In genomic region chr22:42277988-42278776, GRCh38 we compare ENCODE assay signal across 9 cellular contexts. TPM values are rescaled to one million over a fixed set of nuclear protein-coding genes. Genes with fewer than 3 reads are reported as not detected.
DNase-seq lines count a peak whose midpoint lies in the region; ATAC-seq, FAIRE-seq and TF ChIP-seq lines count a peak whose summit lies in the region.
"Had no signal": no experiment of that assay in that cellular context is flagged by ENCODE, and none has a peak within 500 bp of the region (broad histone marks: within the 10 kb centered on the region; RNA-seq: fewer than 3 reads in every experiment).

No MANE protein-coding gene starts in this region.

- no peak overlapping the region for H3K27ac Mint-ChIP-seq in CD4-positive, alpha-beta T cell

- peaks cover 7% of the 10 kb centered on the region for H3K4me1 ChIP-seq in OCI-LY7 (ENCODE audit: insufficient read depth, low read length, poor library complexity, severe bottlenecking)
- peaks cover 0 to 4% of the 10 kb centered on the region in 2 donors for H3K4me1 ChIP-seq in kidney (ENCODE audit: control insufficient read depth in 1 of 2, insufficient read depth in 1 of 2, low read depth in 1 of 2, low read length in 2 of 2)

- H3K27me3 ChIP-seq in CD4-positive, alpha-beta T cell (ENCODE audit: control insufficient read depth, insufficient read depth, low read length): no peaks in the 10 kb centered on the region

- ATAC-seq in CD4-positive, alpha-beta T cell (ENCODE audit: poor library complexity): no peak
- ATAC-seq in HG02981 (IDR thresholded peaks at IDR 0.05; ENCODE audit: unreplicated experiment): no peak
- no peak for ATAC-seq in HG02885 (IDR thresholded peaks at IDR 0.05; ENCODE audit: poor library complexity, unreplicated experiment)

- no peaks in the 10 kb centered on the region for H3K9me3 ChIP-seq in CD4-positive, alpha-beta T cell (ENCODE audit: control insufficient read depth, low read length)
- H3K9me3 ChIP-seq in OCI-LY7 (ENCODE audit: low read length): no peaks in the 10 kb centered on the region
- no peaks in the 10 kb centered on the region for H3K9me3 ChIP-seq in kidney (ENCODE audit: control insufficient read depth in 1 of 2, low read length in 2 of 2)

- no peak overlapping the region for H3K9ac ChIP-seq in kidney (ENCODE audit: low read length in 2 of 2)

- in situ Hi-C loops in GM13977 (cut with MboI; ENCODE audit: low pct_unique_long_range_greater_than_20kb, low sequenced_read_pairs, unreplicated experiment): no loop called here

- no TSS peak for BruUV-seq in OCI-LY7 (replicated peaks; lab: Mats Ljungman, UMichigan)

- peak; percentile 24 for TF ChIP-seq CTCF in CD4-positive, alpha-beta T cell (IDR thresholded peaks at IDR 0.05)
- TF ChIP-seq CTCF in GM13977 (IDR thresholded peaks at IDR 0.05; ENCODE audit: extremely low read depth, insufficient read depth, missing control alignments) (peak; percentile 28), OCI-LY7 (conservative IDR thresholded peaks at IDR 0.05; ENCODE audit: low read length) (peak; percentile 52), kidney (IDR thresholded peaks at IDR 0.05; ENCODE audit: borderline replicate concordance, extremely low read depth, insufficient read depth) (no peak)

- no peak overlapping the region for H3K4me3 Mint-ChIP-seq in CD4-positive, alpha-beta T cell

- peaks cover 4% of the 10 kb centered on the region for H3K4me1 Mint-ChIP-seq in CD4-positive, alpha-beta T cell (ENCODE audit: low read depth)

- H2AFZ ChIP-seq in OCI-LY7 (ENCODE audit: low read length): no peak overlapping the region

- DNase-seq in CD4-positive, alpha-beta T cell: no peak
- DNase-seq in GM13977 (ENCODE audit: low spot score): peak; percentile 51
- DNase-seq in OCI-LY7 (ENCODE audit: low spot score): no peak
- peak; percentile 81 for DNase-seq in kidney
- DNase-seq in SIG-M5 treated with dmso at 0.1 percent for 504 hours (lab: John Stamatoyannopoulos, UW; ENCODE audit: unreplicated experiment): no peak
- no peak for DNase-seq in SW 1271 (lab: John Stamatoyannopoulos, UW)
- DNase-seq: stimulated activated CD4-positive, alpha-beta T cell treated with anti-CD3 and anti-CD28 coated beads, Interleukin-2, amount 100 ng/mL, for 48 hours had no signal

- no peak for FAIRE-seq in kidney (lab: Jason Lieb, UNC)

- H3K9me3 Mint-ChIP-seq in CD4-positive, alpha-beta T cell: no peaks in the 10 kb centered on the region

- CTCF ChIA-PET in CD4-positive, alpha-beta T cell (lab: Charles Lee): interaction anchor here (0.6 to 1.4 kb wide), 2 partner anchors 160 to 485 kb away, joined by 3 read pairs; no protein-coding TSS in a partner anchor
- CTCF ChIA-PET in OCI-LY7 (lab: Charles Lee; ENCODE audit: unreplicated experiment): no interaction called here

- no peaks in the 10 kb centered on the region for H3K79me2 ChIP-seq in OCI-LY7 (ENCODE audit: insufficient read depth, low read depth, low read length)

- H3K27me3 Mint-ChIP-seq in CD4-positive, alpha-beta T cell: no peaks in the 10 kb centered on the region

- H3K36me3 ChIP-seq in OCI-LY7 (ENCODE audit: insufficient read depth, low read length) (no peaks in the 10 kb centered on the region), kidney (ENCODE audit: control insufficient read depth in 1 of 2, insufficient read depth in 2 of 2, low read length in 2 of 2) (no peaks in the 10 kb centered on the region)

- H3K27ac ChIP-seq in CD4-positive, alpha-beta T cell (ENCODE audit: low read depth, low read length): no peak overlapping the region
- H3K27ac ChIP-seq in OCI-LY7 (ENCODE audit: low read depth, low read length, poor library complexity, severe bottlenecking) (no peak overlapping the region), kidney (ENCODE audit: low read depth in 2 of 2, low read length in 2 of 2) (no peak overlapping the region)

- H3K4me2 ChIP-seq in OCI-LY7 (ENCODE audit: low read length): no peak overlapping the region

- H3K36me3 Mint-ChIP-seq in CD4-positive, alpha-beta T cell (ENCODE audit: low read depth): no peaks in the 10 kb centered on the region

- intact Hi-C loops in CD4-positive, alpha-beta T cell (cut with DNase I, micrococcal nuclease): loop anchor here (1.0 to 5.0 kb wide), 2 partner anchors 159 kb away; no protein-coding TSS in a partner anchor
- intact Hi-C loops in OCI-LY7 (cut with micrococcal nuclease; ENCODE audit: unreplicated experiment) (no loop called here), kidney (cut with DNase I) (no loop called here)

- POLR2A ChIA-PET in CD4-positive, alpha-beta T cell (lab: Charles Lee): interaction anchor here (0.8 to 1.1 kb wide), 3 partner anchors 158 to 688 kb away, joined by 3 to 5 read pairs (median 3); partner anchors contain the start of gene PMM1
- POLR2A ChIA-PET in OCI-LY7 (lab: Charles Lee): no interaction called here

- H4K20me1 ChIP-seq in OCI-LY7 (ENCODE audit: insufficient read depth, low read length): no peaks in the 10 kb centered on the region

- H3K4me3 ChIP-seq in OCI-LY7 (ENCODE audit: low read depth, low read length, poor library complexity, severe bottlenecking) (no peak overlapping the region), kidney (ENCODE audit: low read length in 2 of 2) (no peak overlapping the region)

- no peaks in the 10 kb centered on the region for H3K9me2 ChIP-seq in OCI-LY7 (ENCODE audit: insufficient read depth, low read length)

RNA-seq across cellular contexts. Expression of gene TCF20, which starts 7.7 kb away (rescaled TPM):
- 10 to 100 TPM; 61.6 to 64.1 TPM for total RNA-seq in CD4-positive, alpha-beta T cell
- 55.6 and 56.0 TPM in 2 replicates for total RNA-seq in OCI-LY7 (2014; rRNA removed; shearing (Covaris generic))
- 71.1 and 77.8 TPM in 2 replicates for total RNA-seq in OCI-LY7 (2022)
- 63.6 TPM for total RNA-seq in kidney
- polyA plus RNA-seq in kidney (ENCODE audit: insufficient read depth, low read depth, low replicate concordance): 6.1 TPM

Comparison
In these comparisons a context has a peak if more than half of its experiments do, and no peak if none do; other contexts are left out.
1. DNase-seq: peak in GM13977 (single experiment) and kidney (single experiment); none in CD4-positive, alpha-beta T cell (0 of 10), OCI-LY7 (single experiment), SIG-M5 treated with dmso at 0.1 percent for 504 hours (single experiment) and SW 1271 (0 of 2).
2. intact Hi-C loops: an anchor here in CD4-positive, alpha-beta T cell (1.0 to 5.0 kb wide); none called in OCI-LY7 and kidney.